In the genomic region with DNA sequence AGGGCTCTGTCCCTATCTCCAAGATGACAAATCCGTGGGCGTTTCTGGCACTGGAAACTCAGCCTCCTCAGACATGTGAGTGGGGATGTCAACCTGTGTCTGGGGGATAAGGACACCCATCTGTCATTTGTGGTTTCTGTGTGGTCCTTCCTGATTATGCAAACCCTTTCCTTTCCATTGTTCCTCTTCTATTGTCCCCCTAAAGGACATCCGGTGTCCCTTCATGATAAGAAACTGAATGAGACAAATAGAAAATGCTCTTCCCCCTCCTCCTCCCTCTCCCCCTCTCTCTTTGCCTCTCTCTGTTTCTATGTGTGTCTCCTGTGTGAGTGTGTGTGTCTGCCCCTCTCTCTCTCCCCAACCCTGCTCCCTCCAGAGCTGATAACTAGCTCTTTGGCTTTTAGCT, we compare ENCODE assay signal across 1 cellular context.
TF ChIP-seq lines count a peak whose summit lies in the region.

No MANE protein-coding gene starts in this region.

TF ChIP-seq in K562, 482 proteins besides CTCF, POLR2A, EP300 and RAD21 (continued from another document and continues in another):
- TF ChIP-seq, protein P1, sequence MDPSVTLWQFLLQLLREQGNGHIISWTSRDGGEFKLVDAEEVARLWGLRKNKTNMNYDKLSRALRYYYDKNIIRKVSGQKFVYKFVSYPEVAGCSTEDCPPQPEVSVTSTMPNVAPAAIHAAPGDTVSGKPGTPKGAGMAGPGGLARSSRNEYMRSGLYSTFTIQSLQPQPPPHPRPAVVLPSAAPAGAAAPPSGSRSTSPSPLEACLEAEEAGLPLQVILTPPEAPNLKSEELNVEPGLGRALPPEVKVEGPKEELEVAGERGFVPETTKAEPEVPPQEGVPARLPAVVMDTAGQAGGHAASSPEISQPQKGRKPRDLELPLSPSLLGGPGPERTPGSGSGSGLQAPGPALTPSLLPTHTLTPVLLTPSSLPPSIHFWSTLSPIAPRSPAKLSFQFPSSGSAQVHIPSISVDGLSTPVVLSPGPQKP (CRISPR knock-in tag; IDR thresholded peaks at IDR 0.05), result no peak
- TF ChIP-seq ZNF668 (CRISPR knock-in tag; IDR thresholded peaks at IDR 0.05) (no peak), SMARCC2 (IDR thresholded peaks at IDR 0.05; ENCODE audit: low read depth) (no peak), CREM (IDR thresholded peaks at IDR 0.05; ENCODE audit: low read depth) (peak; percentile 54), PBX2 (CRISPR knock-in tag; IDR thresholded peaks at IDR 0.05; ENCODE audit: low read depth) (no peak), PBX2 (tag; conservative IDR thresholded peaks at IDR 0.05; ENCODE audit: low read depth) (peak; percentile 54; the same call in 1 of the 2 replicates), ZFP91 (CRISPR knock-in tag; IDR thresholded peaks at IDR 0.05) (no peak), HEY1 (CRISPR knock-in tag; IDR thresholded peaks at IDR 0.05; ENCODE audit: borderline replicate concordance) (no peak), DIDO1 (tag; IDR thresholded peaks at IDR 0.05; ENCODE audit: low read depth) (no peak), RFX5 (IDR thresholded peaks at IDR 0.05; ENCODE audit: low read depth, low read length) (no peak), HNRNPUL1 (IDR thresholded peaks at IDR 0.05; ENCODE audit: low read length) (no peak), FOXP4 (CRISPR knock-in tag; IDR thresholded peaks at IDR 0.05; ENCODE audit: borderline replicate concordance) (no peak), ETV6 (IDR thresholded peaks at IDR 0.05; ENCODE audit: borderline replicate concordance in 1 of 2, low read depth in 2 of 2, low read length in 1 of 2) (no peak), ETV6 (CRISPR knock-in tag; IDR thresholded peaks at IDR 0.05; ENCODE audit: borderline replicate concordance) (no peak), SMARCB1 (IDR thresholded peaks at IDR 0.05; ENCODE audit: insufficient read length, low read depth) (no peak), ZNF639 (CRISPR knock-in tag; conservative IDR thresholded peaks at IDR 0.05 in 1 of 2, IDR thresholded peaks at IDR 0.05 in 1 of 2) (no peak), SMAD3 (CRISPR knock-in tag; conservative IDR thresholded peaks at IDR 0.05) (no peak), GTF2F1 (IDR thresholded peaks at IDR 0.05; ENCODE audit: low read depth, low read length) (no peak), RB1 (IDR thresholded peaks at IDR 0.05; ENCODE audit: low read depth) (no peak), CREB1 (IDR thresholded peaks at IDR 0.05) (no peak), CREB1 (CRISPR knock-in tag; IDR thresholded peaks at IDR 0.05) (no peak), EZH2 (IDR thresholded peaks at IDR 0.05; ENCODE audit: borderline replicate concordance, low read depth, low read length) (no peak), NFRKB (IDR thresholded peaks at IDR 0.05; ENCODE audit: low read depth) (no peak), ASH1L (IDR thresholded peaks at IDR 0.05; ENCODE audit: borderline replicate concordance, low read depth, partially characterized antibody) (no peak), ZSCAN32 (CRISPR knock-in tag; IDR thresholded peaks at IDR 0.05) (no peak), ZNF197 (CRISPR knock-in tag; IDR thresholded peaks at IDR 0.05; ENCODE audit: low read depth) (no peak), HDGF (IDR thresholded peaks at IDR 0.05) (no peak), HDAC3 (IDR thresholded peaks at IDR 0.05; ENCODE audit: borderline replicate concordance, partially characterized antibody) (no peak), ZNF217 (CRISPR knock-in tag; IDR thresholded peaks at IDR 0.05) (no peak), SIX5 (IDR thresholded peaks at IDR 0.05; ENCODE audit: borderline replicate concordance in 1 of 2, insufficient read depth in 1 of 2, low read depth in 1 of 2, low read length in 2 of 2) (no peak), NCOA2 (IDR thresholded peaks at IDR 0.05; ENCODE audit: partially characterized antibody in 2 of 2) (no peak), TSHZ1 (CRISPR knock-in tag; IDR thresholded peaks at IDR 0.05) (no peak), KDM5B (IDR thresholded peaks at IDR 0.05; ENCODE audit: insufficient replicate concordance, low read depth, low read length) (no peak), GABPB1 (CRISPR knock-in tag; IDR thresholded peaks at IDR 0.05) (peak; percentile 57; the same call in 1 of the 2 replicates), CBFA2T2 (conservative IDR thresholded peaks at IDR 0.05) (peak; percentile 92), MTA2 (IDR thresholded peaks at IDR 0.05; ENCODE audit: low read depth) (peak; percentile 71), ZNF586 (CRISPR knock-in tag; conservative IDR thresholded peaks at IDR 0.05) (no peak), KLF16 (IDR thresholded peaks at IDR 0.05) (peak; percentile 80), BRF1 (IDR thresholded peaks at IDR 0.05; ENCODE audit: borderline replicate concordance, extremely low read depth, insufficient read length) (no peak), SIN3B (IDR thresholded peaks at IDR 0.05; ENCODE audit: low read depth) (no peak), NR3C1 (CRISPR knock-in tag; IDR thresholded peaks at IDR 0.05) (no peak), ZBTB7A (IDR thresholded peaks at IDR 0.05; ENCODE audit: borderline replicate concordance, control insufficient read depth, low read depth, low read length) (no peak), U2AF1 (optimal IDR thresholded peaks at IDR 0.05; ENCODE audit: low read depth, low read length) (no peak), ZNF24 (IDR thresholded peaks at IDR 0.05) (no peak), NFXL1 (CRISPR knock-in tag; IDR thresholded peaks at IDR 0.05) (no peak), GTF2E2 (tag; IDR thresholded peaks at IDR 0.05) (no peak), NFIC (IDR thresholded peaks at IDR 0.05) (peak; percentile 81)
- TF ChIP-seq, protein P2, sequence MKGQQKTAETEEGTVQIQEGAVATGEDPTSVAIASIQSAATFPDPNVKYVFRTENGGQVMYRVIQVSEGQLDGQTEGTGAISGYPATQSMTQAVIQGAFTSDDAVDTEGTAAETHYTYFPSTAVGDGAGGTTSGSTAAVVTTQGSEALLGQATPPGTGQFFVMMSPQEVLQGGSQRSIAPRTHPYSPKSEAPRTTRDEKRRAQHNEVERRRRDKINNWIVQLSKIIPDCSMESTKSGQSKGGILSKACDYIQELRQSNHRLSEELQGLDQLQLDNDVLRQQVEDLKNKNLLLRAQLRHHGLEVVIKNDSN (CRISPR knock-in tag; IDR thresholded peaks at IDR 0.05), result no peak
- TF ChIP-seq, protein P3, sequence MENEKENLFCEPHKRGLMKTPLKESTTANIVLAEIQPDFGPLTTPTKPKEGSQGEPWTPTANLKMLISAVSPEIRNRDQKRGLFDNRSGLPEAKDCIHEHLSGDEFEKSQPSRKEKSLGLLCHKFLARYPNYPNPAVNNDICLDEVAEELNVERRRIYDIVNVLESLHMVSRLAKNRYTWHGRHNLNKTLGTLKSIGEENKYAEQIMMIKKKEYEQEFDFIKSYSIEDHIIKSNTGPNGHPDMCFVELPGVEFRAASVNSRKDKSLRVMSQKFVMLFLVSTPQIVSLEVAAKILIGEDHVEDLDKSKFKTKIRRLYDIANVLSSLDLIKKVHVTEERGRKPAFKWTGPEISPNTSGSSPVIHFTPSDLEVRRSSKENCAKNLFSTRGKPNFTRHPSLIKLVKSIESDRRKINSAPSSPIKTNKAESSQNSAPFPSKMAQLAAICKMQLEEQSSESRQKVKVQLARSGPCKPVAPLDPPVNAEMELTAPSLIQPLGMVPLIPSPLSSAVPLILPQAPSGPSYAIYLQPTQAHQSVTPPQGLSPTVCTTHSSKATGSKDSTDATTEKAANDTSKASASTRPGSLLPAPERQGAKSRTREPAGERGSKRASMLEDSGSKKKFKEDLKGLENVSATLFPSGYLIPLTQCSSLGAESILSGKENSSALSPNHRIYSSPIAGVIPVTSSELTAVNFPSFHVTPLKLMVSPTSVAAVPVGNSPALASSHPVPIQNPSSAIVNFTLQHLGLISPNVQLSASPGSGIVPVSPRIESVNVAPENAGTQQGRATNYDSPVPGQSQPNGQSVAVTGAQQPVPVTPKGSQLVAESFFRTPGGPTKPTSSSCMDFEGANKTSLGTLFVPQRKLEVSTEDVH (IDR thresholded peaks at IDR 0.05; ENCODE audit: low read depth, partially characterized antibody), result no peak
- TF ChIP-seq, protein P4, sequence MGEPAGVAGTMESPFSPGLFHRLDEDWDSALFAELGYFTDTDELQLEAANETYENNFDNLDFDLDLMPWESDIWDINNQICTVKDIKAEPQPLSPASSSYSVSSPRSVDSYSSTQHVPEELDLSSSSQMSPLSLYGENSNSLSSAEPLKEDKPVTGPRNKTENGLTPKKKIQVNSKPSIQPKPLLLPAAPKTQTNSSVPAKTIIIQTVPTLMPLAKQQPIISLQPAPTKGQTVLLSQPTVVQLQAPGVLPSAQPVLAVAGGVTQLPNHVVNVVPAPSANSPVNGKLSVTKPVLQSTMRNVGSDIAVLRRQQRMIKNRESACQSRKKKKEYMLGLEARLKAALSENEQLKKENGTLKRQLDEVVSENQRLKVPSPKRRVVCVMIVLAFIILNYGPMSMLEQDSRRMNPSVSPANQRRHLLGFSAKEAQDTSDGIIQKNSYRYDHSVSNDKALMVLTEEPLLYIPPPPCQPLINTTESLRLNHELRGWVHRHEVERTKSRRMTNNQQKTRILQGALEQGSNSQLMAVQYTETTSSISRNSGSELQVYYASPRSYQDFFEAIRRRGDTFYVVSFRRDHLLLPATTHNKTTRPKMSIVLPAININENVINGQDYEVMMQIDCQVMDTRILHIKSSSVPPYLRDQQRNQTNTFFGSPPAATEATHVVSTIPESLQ (CRISPR knock-in tag; IDR thresholded peaks at IDR 0.05), result no peak
